ENCODE assay signal across 10 cellular contexts in the genomic region with DNA sequence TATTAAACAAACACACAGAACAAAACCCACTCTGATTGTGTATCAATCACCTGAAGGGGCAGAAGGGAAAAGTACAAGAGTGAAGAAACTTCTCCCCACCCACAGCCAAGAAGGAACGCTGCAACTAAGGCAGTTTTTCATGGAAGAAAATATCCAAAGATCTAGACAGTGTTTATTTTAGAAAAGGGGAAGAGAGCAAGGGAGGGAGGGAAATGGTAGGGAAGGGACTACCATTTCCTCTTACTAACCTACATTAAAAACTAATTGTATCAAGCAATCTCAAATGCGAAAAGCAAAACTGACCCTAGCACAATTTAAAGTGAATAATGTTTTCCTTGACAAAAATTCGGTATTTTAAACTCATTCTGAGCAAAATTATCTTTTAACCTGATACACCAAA. TPM values are rescaled to one million over a fixed set of nuclear protein-coding genes. Genes with fewer than 3 reads are reported as not detected.
A peak's percentile ranks its signal among the peaks of the same experiment; 100 is the strongest.
DNase-seq lines count a peak whose midpoint lies in the region; ATAC-seq and TF ChIP-seq lines count a peak whose summit lies in the region.
"Had no signal": no experiment of that assay in that cellular context is flagged by ENCODE, and none has a peak within 500 bp of the region (broad histone marks: within the 10 kb centered on the region; RNA-seq: fewer than 3 reads in every experiment).

No MANE protein-coding gene starts in this region.

- no peak overlapping the region for H2AFZ ChIP-seq in mammary epithelial cell (ENCODE audit: low read depth, low read length)

- DNase-seq in CD1c-positive myeloid dendritic cell (ENCODE audit: extremely low spot score) (peak; percentile 31), mammary epithelial cell (no peak), A673 (ENCODE audit: low spot score) (no peak), RKO (ENCODE audit: low spot score) (no peak), mucosa of descending colon (no peak), Ammon's horn (ENCODE audit: low spot score) (no peak)
- DNase-seq in natural killer cell treated with Interleukin-12 subunit alpha and Interleukin-12 subunit beta and Interleukin-15 and Interleukin-18, amount 100 ng/mL, for 72 hours (ENCODE audit: low spot score): no peak
- DNase-seq: activated CD8-positive, alpha-beta memory T cell treated with anti-CD3 and anti-CD28 coated beads, Interleukin-2, amount 50 U/mL, for 48 hours; left cardiac atrium had no signal

- H3K27me3 ChIP-seq in HUES64 (ENCODE audit: insufficient read depth, low read length) (peaks cover 20% of the 10 kb centered on the region), mammary epithelial cell (ENCODE audit: insufficient read depth, low read length) (no peaks in the 10 kb centered on the region), A673 (replicated peaks; ENCODE audit: insufficient read depth, low read depth, low read length, poor library complexity) (no peaks in the 10 kb centered on the region)

- POLR2A ChIA-PET in A673 (lab: Charles Lee; ENCODE audit: low non-redundant PET): no interaction called here

- no peaks in the 10 kb centered on the region for H3K36me3 Mint-ChIP-seq in natural killer cell treated with Interleukin-12 subunit alpha and Interleukin-12 subunit beta and Interleukin-15 and Interleukin-18, amount 100 ng/mL, for 72 hours

- TF ChIP-seq CTCF in mammary epithelial cell (conservative IDR thresholded peaks at IDR 0.05 in 1 of 2, IDR thresholded peaks at IDR 0.05 in 1 of 2; ENCODE audit: extremely low read depth in 1 of 2, insufficient read depth in 1 of 2, low read depth in 1 of 2, low read length in 2 of 2) (no peak), A673 (conservative IDR thresholded peaks at IDR 0.05; ENCODE audit: low read depth, low read length) (no peak), mucosa of descending colon (IDR thresholded peaks at IDR 0.05) (no peak)

- H3K4me1 ChIP-seq in HUES64 (ENCODE audit: insufficient read depth, low read length) (peaks cover 68% of the 10 kb centered on the region), mammary epithelial cell (ENCODE audit: insufficient read depth, low read length) (peaks cover 27% of the 10 kb centered on the region), A673 (ENCODE audit: insufficient read depth, low read length, poor library complexity, severe bottlenecking) (peaks cover 69% of the 10 kb centered on the region), mucosa of descending colon (ENCODE audit: low read depth) (peaks cover 47% of the 10 kb centered on the region)

- no peaks in the 10 kb centered on the region for H3K36me3 ChIP-seq in HUES64 (ENCODE audit: insufficient read depth, low read length)
- H3K36me3 ChIP-seq in mammary epithelial cell (ENCODE audit: insufficient read depth, low read length): no peaks in the 10 kb centered on the region
- H3K36me3 ChIP-seq in A673 (ENCODE audit: insufficient read depth, low read length, poor library complexity, severe bottlenecking): no peaks in the 10 kb centered on the region
- no peaks in the 10 kb centered on the region for H3K36me3 ChIP-seq in mucosa of descending colon (ENCODE audit: low read depth)

- H3K27me3 Mint-ChIP-seq in natural killer cell treated with Interleukin-12 subunit alpha and Interleukin-12 subunit beta and Interleukin-15 and Interleukin-18, amount 100 ng/mL, for 72 hours: no peaks in the 10 kb centered on the region

- no peak overlapping the region for H3K27ac ChIP-seq in HUES64 (ENCODE audit: low read depth, low read length)
- H3K27ac ChIP-seq in mammary epithelial cell (ENCODE audit: insufficient read depth, low read depth, low read length): no peak overlapping the region
- no peak overlapping the region for H3K27ac ChIP-seq in A673 (ENCODE audit: low read depth, low read length, poor library complexity, severe bottlenecking)

- H3K4me1 Mint-ChIP-seq in natural killer cell treated with Interleukin-12 subunit alpha and Interleukin-12 subunit beta and Interleukin-15 and Interleukin-18, amount 100 ng/mL, for 72 hours (ENCODE audit: low read depth in 2 of 2): peaks cover 56 to 65% of the 10 kb centered on the region in 2 donors

- 61% methylated on average over 3 of the region's 3 CpGs for WGBS in HUES64
- 86% methylated on average over 3 of the region's 3 CpGs for WGBS in mammary epithelial cell (ENCODE audit: low coverage, missing lambda C conversion rate)

- H3K9ac ChIP-seq in HUES64 (ENCODE audit: low read depth, low read length): no peak overlapping the region
- no peak overlapping the region for H3K9ac ChIP-seq in mammary epithelial cell (ENCODE audit: insufficient read depth, low read length)

- no peaks in the 10 kb centered on the region for H4K20me1 ChIP-seq in mammary epithelial cell (ENCODE audit: insufficient read depth, low read length)

- BruUV-seq in mammary epithelial cell (replicated peaks; lab: Mats Ljungman, UMichigan): no TSS peak
- BruUV-seq in A673 (replicated peaks; lab: Mats Ljungman, UMichigan): no TSS peak

- in situ Hi-C loops in mammary epithelial cell (cut with MboI; ENCODE audit: low sequenced_read_pairs in 2 of 2): loop anchor here in 1 of 2 donors (10.0 kb wide), 2 partner anchors 164 to 424 kb away; no protein-coding TSS in a partner anchor

- CTCF ChIA-PET in mammary epithelial cell (lab: Charles Lee; ENCODE audit: low non-redundant PET): no interaction called here
- CTCF ChIA-PET in A673 (lab: Charles Lee): no interaction called here

- H3K4me3 Mint-ChIP-seq in natural killer cell treated with Interleukin-12 subunit alpha and Interleukin-12 subunit beta and Interleukin-15 and Interleukin-18, amount 100 ng/mL, for 72 hours: peak overlapping the region; percentile 13

- H3K4me3 ChIP-seq in HUES64 (ENCODE audit: low read length): peak overlapping the region; percentile 13; the same call in 1 of the 2 replicates
- H3K4me3 ChIP-seq in mammary epithelial cell (replicated peaks in 1 of 3; ENCODE audit: insufficient read depth in 1 of 3, low read depth in 2 of 3, low read length in 3 of 3): peak overlapping the region in 2 of 3 experiments; percentile 80 to 81
- no peak overlapping the region for H3K4me3 ChIP-seq in A673 (ENCODE audit: low read depth, low read length, poor library complexity, severe bottlenecking)
- H3K4me3 ChIP-seq in mucosa of descending colon: no peak overlapping the region

- H3K9me3 ChIP-seq in HUES64 (ENCODE audit: insufficient read depth, low read depth, low read length) (no peaks in the 10 kb centered on the region), mammary epithelial cell (replicated peaks; ENCODE audit: insufficient read depth, low read length) (no peaks in the 10 kb centered on the region), A673 (ENCODE audit: low read depth, low read length, poor library complexity, severe bottlenecking) (no peaks in the 10 kb centered on the region), mucosa of descending colon (no peaks in the 10 kb centered on the region)

- H3K79me2 ChIP-seq in mammary epithelial cell (ENCODE audit: insufficient read depth, low read length): peaks cover 92% of the 10 kb centered on the region

- H3K4me2 ChIP-seq in mammary epithelial cell (ENCODE audit: insufficient read depth, low read depth, low read length): peak overlapping the region; percentile 84

- no peak overlapping the region for H3K27ac Mint-ChIP-seq in natural killer cell treated with Interleukin-12 subunit alpha and Interleukin-12 subunit beta and Interleukin-15 and Interleukin-18, amount 100 ng/mL, for 72 hours

- H3K9me3 Mint-ChIP-seq in natural killer cell treated with Interleukin-12 subunit alpha and Interleukin-12 subunit beta and Interleukin-15 and Interleukin-18, amount 100 ng/mL, for 72 hours: no peaks in the 10 kb centered on the region

- no peak for ATAC-seq in natural killer cell treated with Interleukin-12 subunit alpha and Interleukin-12 subunit beta and Interleukin-15 and Interleukin-18, amount 100 ng/mL, for 72 hours
- ATAC-seq in mucosa of descending colon: no peak
- ATAC-seq: left cardiac atrium had no signal

- intact Hi-C loops in mammary epithelial cell (cut with micrococcal nuclease): loop anchor here (5.0 to 10.0 kb wide), 3 partner anchors 44 to 676 kb away; a partner anchor contains a TSS
- intact Hi-C loops in A673 (cut with micrococcal nuclease; ENCODE audit: unreplicated experiment): loop anchor here (10.0 kb wide), 1 partner anchor 196 kb away; no protein-coding TSS in a partner anchor
- intact Hi-C loops in mucosa of descending colon (cut with DNase I, micrococcal nuclease): loop anchor here in 1 of 2 donors (10.0 kb wide), 1 partner anchor 186 kb away; no protein-coding TSS in a partner anchor

- dilution Hi-C loops in mammary epithelial cell (cut with HindIII; ENCODE audit: low sequenced_read_pairs): no loop called here

RNA-seq across cellular contexts. Expression of a gene that starts 3.5 kb away (rescaled TPM):
- 20.2 TPM for polyA plus RNA-seq in HUES64 (2013, experiment 1 of 2)
- polyA plus RNA-seq in HUES64 (2013, experiment 2 of 2): 26.4 TPM
- total RNA-seq in mammary epithelial cell (10 to 100 TPM; 40.8 to 73.7 TPM), A673 (2021) (14.6 and 15.4 TPM in 2 replicates), mucosa of descending colon (10 to 100 TPM; 64.3 to 91.8 (median 77.1) TPM)
- polyA plus RNA-seq in mammary epithelial cell: 13.5 TPM
- polyA minus RNA-seq in mammary epithelial cell: 100 TPM
- 10 to 100 TPM; 16.0 to 24.8 TPM for total RNA-seq in natural killer cell treated with Interleukin-12 subunit alpha and Interleukin-12 subunit beta and Interleukin-15 and Interleukin-18, amount 100 ng/mL, for 72 hours

Comparison
In these comparisons a context has a peak if more than half of its experiments do, and no peak if none do; other contexts are left out.
1. H3K4me3 ChIP-seq: peak in HUES64 (single experiment) and mammary epithelial cell (2 of 3); none in A673 (single experiment) and mucosa of descending colon (single experiment).